ENCODE assay signal across 25 cellular contexts in the genomic region with DNA sequence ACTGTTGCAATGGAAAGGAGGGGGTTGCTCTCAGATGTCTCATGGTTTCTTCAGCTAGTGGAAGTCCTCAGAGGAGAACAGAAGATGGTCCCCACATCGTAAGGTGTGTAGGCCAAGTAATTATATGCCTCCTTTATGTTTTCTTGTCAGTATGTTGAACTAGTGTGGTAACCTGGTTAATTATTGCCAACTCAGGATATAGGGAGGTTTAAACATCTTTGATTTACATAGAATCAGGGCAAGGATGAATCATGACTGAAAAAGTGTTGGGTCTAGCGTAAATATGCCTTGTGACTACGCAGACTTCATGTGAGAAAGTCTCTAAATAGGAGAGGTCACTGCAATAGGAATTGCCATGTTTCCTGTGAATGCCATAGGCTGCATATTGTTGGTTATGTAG. TPM values are rescaled to one million over a fixed set of nuclear protein-coding genes. Genes with fewer than 3 reads are reported as not detected.
DNase-seq lines count a peak whose midpoint lies in the region; ATAC-seq and TF ChIP-seq lines count a peak whose summit lies in the region.
"Had no signal": no experiment of that assay in that cellular context is flagged by ENCODE, and none has a peak within 500 bp of the region (broad histone marks: within the 10 kb centered on the region; RNA-seq: fewer than 3 reads in every experiment).

No MANE protein-coding gene starts in this region.

- H2AFZ ChIP-seq in GM23338: no peak overlapping the region

- no peak overlapping the region for H3K4me2 ChIP-seq in GM23338

- H3K36me3 Mint-ChIP-seq in nephron (ENCODE audit: low read depth) (no peaks in the 10 kb centered on the region), GM23338 (ENCODE audit: low read depth) (peaks cover 18% of the 10 kb centered on the region; the same call in 2 of the 3 replicates)
- H3K36me3 Mint-ChIP-seq: CD8-positive, alpha-beta T cell; IgD-negative memory B cell had no signal

- H3F3A ChIP-seq in GM23338 (replicated peaks; ENCODE audit: low read depth): no peaks in the 10 kb centered on the region

- no peaks in the 10 kb centered on the region for H3K36me3 ChIP-seq in GM23338 (ENCODE audit: insufficient read depth)

- no peaks in the 10 kb centered on the region for H3K9me2 ChIP-seq in GM23338 (ENCODE audit: insufficient read depth)

- H3K27ac Mint-ChIP-seq in nephron (peak overlapping the region; percentile 22 to 89 (median 28)), GM23338 (no peak overlapping the region)
- H3K27ac Mint-ChIP-seq: CD8-positive, alpha-beta T cell; H9; IgD-negative memory B cell had no signal

- H4K20me1 ChIP-seq in GM23338 (replicated peaks; ENCODE audit: insufficient read depth): no peaks in the 10 kb centered on the region

- H3K4me1 Mint-ChIP-seq in nephron (peaks cover 14% of the 10 kb centered on the region), GM23338 (no peaks in the 10 kb centered on the region)

- TF ChIP-seq CTCF in nephron (IDR thresholded peaks at IDR 0.05; ENCODE audit: unreplicated experiment in 3 of 3) (no peak), GM23338 (conservative IDR thresholded peaks at IDR 0.05; ENCODE audit: low read depth in 2 of 2) (no peak)

- H3K4me1 ChIP-seq in GM23338 (ENCODE audit: insufficient read depth): no peaks in the 10 kb centered on the region
- H3K4me1 ChIP-seq: Caco-2 had no signal

- no peaks in the 10 kb centered on the region for H3K79me2 ChIP-seq in GM23338 (replicated peaks; ENCODE audit: insufficient read depth)

- DNase-seq in kidney tubule cell (ENCODE audit: low spot score): peak; percentile 44
- DNase-seq in GM23338 (ENCODE audit: low spot score): no peak
- DNase-seq: Caco-2; CD8-positive, alpha-beta T cell; DMS 273 treated with DMSO at 0.1 percent for 48 hours; DND-41; H9; NCI-H1092; NCI-H1417 treated with DMSO at 0.1 percent for 48 hours; NCI-H1694 treated with DMSO at 0.1 percent for 48 hours; NCI-H2081; NCI-H2227 treated with DMSO at 0.1 percent for 48 hours; NCI-H69; SIG-M5 had no signal

- ATAC-seq in GM18508 (IDR thresholded peaks at IDR 0.05; ENCODE audit: insufficient read depth, unreplicated experiment) (peak; percentile 53), HG03432 (IDR thresholded peaks at IDR 0.05; ENCODE audit: unreplicated experiment) (peak; percentile 58), GM21367 (IDR thresholded peaks at IDR 0.05; ENCODE audit: unreplicated experiment) (no peak), GM23338 (no peak), GM18505 (IDR thresholded peaks at IDR 0.05; ENCODE audit: unreplicated experiment) (no peak)
- ATAC-seq: CD8-positive, alpha-beta T cell had no signal

- no peak for TF ChIP-seq POLR2A in GM18505 (IDR thresholded peaks at IDR 0.05; ENCODE audit: borderline replicate concordance, extremely low read depth, insufficient read depth, insufficient read length)

- no peak overlapping the region for H3K27ac ChIP-seq in GM23338 (ENCODE audit: low read depth)
- H3K27ac ChIP-seq: C4-2B, SK-N-MC had no signal

- no peak overlapping the region for H3K4me3 ChIP-seq in GM23338
- H3K4me3 ChIP-seq: SK-N-MC had no signal

- peaks cover 26% of the 10 kb centered on the region for H3K9me3 Mint-ChIP-seq in nephron
- peaks cover 20% of the 10 kb centered on the region for H3K9me3 Mint-ChIP-seq in GM23338

- H3K27me3 Mint-ChIP-seq in nephron (ENCODE audit: low read depth) (no peaks in the 10 kb centered on the region), GM23338 (ENCODE audit: insufficient read depth, low read depth, poor library complexity) (peaks cover 1% of the 10 kb centered on the region)

- no peaks in the 10 kb centered on the region for H3K27me3 ChIP-seq in GM23338 (ENCODE audit: insufficient read depth)

- H3K4me3 Mint-ChIP-seq in nephron (peak overlapping the region in 1 of 3 experiments; percentile 10), GM23338 (no peak overlapping the region)
- H3K4me3 Mint-ChIP-seq: CD8-positive, alpha-beta T cell; H9; IgD-negative memory B cell had no signal

TF ChIP-seq in GM23338, 12 proteins besides CTCF, POLR2A, EP300 and RAD21 (continues in another document):
- TF ChIP-seq EZH2 (IDR thresholded peaks at IDR 0.05; ENCODE audit: low read depth, unreplicated experiment) (no peak), EZH2phosphoT487 (IDR thresholded peaks at IDR 0.05; ENCODE audit: unreplicated experiment) (no peak), POLR2AphosphoS5 (IDR thresholded peaks at IDR 0.05; ENCODE audit: low read depth) (no peak), JUNB (IDR thresholded peaks at IDR 0.05; ENCODE audit: unreplicated experiment) (no peak), ZNF331 (CRISPR knock-in tag; IDR thresholded peaks at IDR 0.05; ENCODE audit: low read depth) (no peak), CREB1 (CRISPR knock-in tag; IDR thresholded peaks at IDR 0.05; ENCODE audit: low read depth) (no peak), ZNF114 (CRISPR knock-in tag; IDR thresholded peaks at IDR 0.05) (no peak), STAT1 (IDR thresholded peaks at IDR 0.05; ENCODE audit: unreplicated experiment) (no peak)
- TF ChIP-seq, protein P1, sequence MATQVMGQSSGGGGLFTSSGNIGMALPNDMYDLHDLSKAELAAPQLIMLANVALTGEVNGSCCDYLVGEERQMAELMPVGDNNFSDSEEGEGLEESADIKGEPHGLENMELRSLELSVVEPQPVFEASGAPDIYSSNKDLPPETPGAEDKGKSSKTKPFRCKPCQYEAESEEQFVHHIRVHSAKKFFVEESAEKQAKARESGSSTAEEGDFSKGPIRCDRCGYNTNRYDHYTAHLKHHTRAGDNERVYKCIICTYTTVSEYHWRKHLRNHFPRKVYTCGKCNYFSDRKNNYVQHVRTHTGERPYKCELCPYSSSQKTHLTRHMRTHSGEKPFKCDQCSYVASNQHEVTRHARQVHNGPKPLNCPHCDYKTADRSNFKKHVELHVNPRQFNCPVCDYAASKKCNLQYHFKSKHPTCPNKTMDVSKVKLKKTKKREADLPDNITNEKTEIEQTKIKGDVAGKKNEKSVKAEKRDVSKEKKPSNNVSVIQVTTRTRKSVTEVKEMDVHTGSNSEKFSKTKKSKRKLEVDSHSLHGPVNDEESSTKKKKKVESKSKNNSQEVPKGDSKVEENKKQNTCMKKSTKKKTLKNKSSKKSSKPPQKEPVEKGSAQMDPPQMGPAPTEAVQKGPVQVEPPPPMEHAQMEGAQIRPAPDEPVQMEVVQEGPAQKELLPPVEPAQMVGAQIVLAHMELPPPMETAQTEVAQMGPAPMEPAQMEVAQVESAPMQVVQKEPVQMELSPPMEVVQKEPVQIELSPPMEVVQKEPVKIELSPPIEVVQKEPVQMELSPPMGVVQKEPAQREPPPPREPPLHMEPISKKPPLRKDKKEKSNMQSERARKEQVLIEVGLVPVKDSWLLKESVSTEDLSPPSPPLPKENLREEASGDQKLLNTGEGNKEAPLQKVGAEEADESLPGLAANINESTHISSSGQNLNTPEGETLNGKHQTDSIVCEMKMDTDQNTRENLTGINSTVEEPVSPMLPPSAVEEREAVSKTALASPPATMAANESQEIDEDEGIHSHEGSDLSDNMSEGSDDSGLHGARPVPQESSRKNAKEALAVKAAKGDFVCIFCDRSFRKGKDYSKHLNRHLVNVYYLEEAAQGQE (IDR thresholded peaks at IDR 0.05; ENCODE audit: unreplicated experiment): no peak
- TF ChIP-seq, protein P2, sequence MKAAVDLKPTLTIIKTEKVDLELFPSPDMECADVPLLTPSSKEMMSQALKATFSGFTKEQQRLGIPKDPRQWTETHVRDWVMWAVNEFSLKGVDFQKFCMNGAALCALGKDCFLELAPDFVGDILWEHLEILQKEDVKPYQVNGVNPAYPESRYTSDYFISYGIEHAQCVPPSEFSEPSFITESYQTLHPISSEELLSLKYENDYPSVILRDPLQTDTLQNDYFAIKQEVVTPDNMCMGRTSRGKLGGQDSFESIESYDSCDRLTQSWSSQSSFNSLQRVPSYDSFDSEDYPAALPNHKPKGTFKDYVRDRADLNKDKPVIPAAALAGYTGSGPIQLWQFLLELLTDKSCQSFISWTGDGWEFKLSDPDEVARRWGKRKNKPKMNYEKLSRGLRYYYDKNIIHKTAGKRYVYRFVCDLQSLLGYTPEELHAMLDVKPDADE (IDR thresholded peaks at IDR 0.05): no peak

RNA-seq across cellular contexts. Expression of a gene that starts 19.0 kb away (rescaled TPM):
- not detected in 2 replicates for total RNA-seq in GM23338 (2014; rRNA removed; shearing (Covaris generic))
- not detected in 2 replicates for polyA plus RNA-seq in GM23338 (2016; fragmentation: Nextera tagmentation; extraction: Ambion mirVana)
- total RNA-seq: Caco-2; CD8-positive, alpha-beta T cell; H9; NCI-H460; T-helper 1 cell treated with Interleukin-12 subunit alpha and Interleukin-12 subunit beta and Interleukin-4 antibody, amounts not matched to agents 30 ng/mL and 1 ng/mL, for 36 hours had no signal
- polyA plus RNA-seq: AG04450, IgD-negative memory B cell had no signal

RNA-seq across cellular contexts. Expression of a gene that starts 56.8 kb away (rescaled TPM):
- 102 and 127 TPM in 2 replicates for total RNA-seq in GM23338 (2014; rRNA removed; shearing (Covaris generic))
- 20.4 and 22.0 TPM in 2 replicates for polyA plus RNA-seq in GM23338 (2016; fragmentation: Nextera tagmentation; extraction: Ambion mirVana)

Comparison
In these comparisons a context has a peak if more than half of its experiments do, and no peak if none do; other contexts are left out.
1. ATAC-seq: peak in GM18508 (single experiment) and HG03432 (single experiment); none in GM21367 (single experiment), GM23338 (single experiment) and GM18505 (single experiment).